ENCODE assay signal across 33 cellular contexts in the genomic region with DNA sequence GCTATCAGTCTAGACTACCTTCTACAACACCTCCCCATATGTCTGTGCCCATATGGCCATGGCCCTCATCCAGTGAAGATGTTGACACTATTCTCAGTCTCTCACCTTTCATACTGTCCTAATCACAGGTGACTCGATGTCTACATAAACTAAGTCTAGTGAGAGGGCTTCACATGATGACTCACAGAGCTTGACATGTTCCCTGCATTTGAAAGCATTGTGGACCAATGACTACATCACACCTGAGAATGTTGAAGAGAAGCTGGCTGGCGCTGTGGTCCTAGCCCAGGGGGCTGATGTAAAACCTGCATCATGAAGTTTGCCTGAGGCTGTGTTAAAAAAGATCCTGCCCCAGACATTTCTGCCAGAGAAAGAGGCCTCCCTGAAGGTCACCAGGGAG.
"Had no signal": no experiment of that assay in that cellular context is flagged by ENCODE, and none has a peak within 500 bp of the region (broad histone marks: within the 10 kb centered on the region; RNA-seq: fewer than 3 reads in every experiment).

No MANE protein-coding gene starts in this region.

- H3K36me3 ChIP-seq: brain microvascular endothelial cell, heart left ventricle, left ventricle myocardium inferior, neutrophil, ovary, stomach, thyroid gland, upper lobe of right lung had no signal

- FAIRE-seq: astrocyte, endothelial cell of umbilical vein had no signal

- H3K27ac Mint-ChIP-seq: activated B cell treated with CpG ODN at 0.5 μM for 24 hours; activated naive CD4-positive, alpha-beta T cell treated with anti-CD3 and anti-CD28 coated beads for 36 hours; activated naive CD8-positive, alpha-beta T cell treated with anti-CD3 and anti-CD28 coated beads, Interleukin-2, amount 10 ng/mL, durations not matched to agents 7 days and 5 days; immature natural killer cell; natural killer cell treated with Interleukin-12 subunit alpha and Interleukin-12 subunit beta and Interleukin-15 and Interleukin-18, amount 100 ng/mL, for 72 hours; T-cell; T-helper 2 cell treated with Interferon-gamma antibody and Interleukin-4, amounts not matched to agents 5 μg/mL and 100 μg/mL, for 36 hours had no signal

- H3K4me3 ChIP-seq: heart left ventricle, left ventricle myocardium inferior, lung, mucosa of descending colon, ovary, skin epidermis, stomach, thyroid gland, upper lobe of right lung had no signal

- H3K4me1 ChIP-seq: heart left ventricle, left ventricle myocardium inferior, stomach, thyroid gland, upper lobe of right lung had no signal

- H3K27me3 ChIP-seq: brain microvascular endothelial cell, heart left ventricle, neutrophil, ovary, stomach, thyroid gland, upper lobe of right lung had no signal

- H3K36me3 Mint-ChIP-seq: activated naive CD8-positive, alpha-beta T cell treated with anti-CD3 and anti-CD28 coated beads, Interleukin-2, amount 10 ng/mL, durations not matched to agents 7 days and 5 days; immature natural killer cell; natural killer cell treated with Interleukin-12 subunit alpha and Interleukin-12 subunit beta and Interleukin-15 and Interleukin-18, amount 100 ng/mL, for 72 hours; T-cell had no signal

- H3K27ac ChIP-seq: brain microvascular endothelial cell, heart left ventricle, left ventricle myocardium inferior, neutrophil, ovary, skin epidermis, stomach, thyroid gland, upper lobe of right lung had no signal

- H3K9me3 ChIP-seq: heart left ventricle, left ventricle myocardium inferior, mucosa of descending colon, neutrophil, ovary, stomach, thyroid gland, upper lobe of right lung had no signal

- H3K27me3 Mint-ChIP-seq: activated naive CD8-positive, alpha-beta T cell treated with anti-CD3 and anti-CD28 coated beads, Interleukin-2, amount 10 ng/mL, durations not matched to agents 7 days and 5 days; progenitor cell of endocrine pancreas had no signal

- ATAC-seq: esophagus mucosa, heart left ventricle, mucosa of descending colon, sciatic nerve, T-cell, upper lobe of right lung had no signal

- H3K4me1 Mint-ChIP-seq: activated B cell treated with CpG ODN at 0.5 μM for 24 hours; activated naive CD8-positive, alpha-beta T cell treated with anti-CD3 and anti-CD28 coated beads, Interleukin-2, amount 10 ng/mL, durations not matched to agents 7 days and 5 days; immature natural killer cell; T-cell had no signal

- DNase-seq: activated B cell treated with CpG ODN at 0.5 μM for 24 hours; activated CD4-positive, alpha-beta T cell treated with anti-CD3 and anti-CD28 coated beads for 4 hours; activated CD4-positive, alpha-beta T cell treated with anti-CD3 and anti-CD28 coated beads, Interleukin-2, amount 50 U/mL, for 4 hours; activated effector memory CD4-positive, alpha-beta T cell treated with anti-CD3 and anti-CD28 coated beads, Interleukin-2, amount 50 U/mL, for 16 hours; activated naive CD4-positive, alpha-beta T cell treated with anti-CD3 and anti-CD28 coated beads for 36 hours; activated naive CD8-positive, alpha-beta T cell treated with anti-CD3 and anti-CD28 coated beads, Interleukin-2, amount 10 ng/mL, durations not matched to agents 7 days and 5 days; amniotic stem cell; brain microvascular endothelial cell; caudate nucleus; foreskin fibroblast; heart left ventricle; hypothalamus; immature natural killer cell; left ventricle myocardium inferior; mucosa of descending colon; ovary; retina; stimulated activated CD4-positive, alpha-beta T cell treated with anti-CD3 and anti-CD28 coated beads, Interleukin-12 subunit alpha, Interleukin-12 subunit beta, amount 100 ng/mL, for 4 hours; stimulated activated CD4-positive, alpha-beta T cell treated with anti-CD3 and anti-CD28 coated beads, Interleukin-4, amount 100 ng/mL, for 1 hour; stomach; T-cell; thyroid gland; upper lobe of right lung had no signal

- H3K4me3 Mint-ChIP-seq: activated B cell treated with CpG ODN at 0.5 μM for 24 hours; activated naive CD4-positive, alpha-beta T cell treated with anti-CD3 and anti-CD28 coated beads for 36 hours; activated naive CD8-positive, alpha-beta T cell treated with anti-CD3 and anti-CD28 coated beads, Interleukin-2, amount 10 ng/mL, durations not matched to agents 7 days and 5 days; immature natural killer cell; natural killer cell treated with Interleukin-12 subunit alpha and Interleukin-12 subunit beta and Interleukin-15 and Interleukin-18, amount 100 ng/mL, for 72 hours; T-cell; T-helper 2 cell treated with Interferon-gamma antibody and Interleukin-4, amounts not matched to agents 5 μg/mL and 100 μg/mL, for 36 hours had no signal

- H3K9me3 Mint-ChIP-seq: activated B cell treated with CpG ODN at 0.5 μM for 24 hours; activated naive CD4-positive, alpha-beta T cell treated with anti-CD3 and anti-CD28 coated beads for 36 hours; activated naive CD8-positive, alpha-beta T cell treated with anti-CD3 and anti-CD28 coated beads, Interleukin-2, amount 10 ng/mL, durations not matched to agents 7 days and 5 days; natural killer cell treated with Interleukin-12 subunit alpha and Interleukin-12 subunit beta and Interleukin-15 and Interleukin-18, amount 100 ng/mL, for 72 hours; T-cell; T-helper 2 cell treated with Interferon-gamma antibody and Interleukin-4, amounts not matched to agents 5 μg/mL and 100 μg/mL, for 36 hours had no signal
